Comparison of ENCODE assay signal across 24 cellular contexts in genomic region chr4:155745984-155746383, GRCh38. TPM values are rescaled to one million over a fixed set of nuclear protein-coding genes. Genes with fewer than 3 reads are reported as not detected.
DNase-seq lines count a peak whose midpoint lies in the region; ATAC-seq, FAIRE-seq and TF ChIP-seq lines count a peak whose summit lies in the region.
"Had no signal": no experiment of that assay in that cellular context is flagged by ENCODE, and none has a peak within 500 bp of the region (broad histone marks: within the 10 kb centered on the region; RNA-seq: fewer than 3 reads in every experiment).

No MANE protein-coding gene starts in this region.

- H3K36me3 Mint-ChIP-seq in chondrocyte (ENCODE audit: low read depth): peaks cover 2% of the 10 kb centered on the region
- no peaks in the 10 kb centered on the region for H3K36me3 Mint-ChIP-seq in activated CD8-positive, alpha-beta memory T cell treated with anti-CD3 and anti-CD28 coated beads, Interleukin-2, amount 10 ng/mL, durations not matched to agents 7 days and 5 days
- H3K36me3 Mint-ChIP-seq: activated naive CD8-positive, alpha-beta T cell treated with anti-CD3 and anti-CD28 coated beads, Interleukin-2, amount 10 ng/mL, durations not matched to agents 7 days and 5 days; CD4-positive, CD25-positive, alpha-beta regulatory T cell; IgD-negative memory B cell had no signal

- no peak for DNase-seq in Right ventricle myocardium superior
- DNase-seq in cardiac septum (ENCODE audit: low spot score): no peak
- DNase-seq in chondrocyte (ENCODE audit: low spot score): no peak
- DNase-seq in kidney epithelial cell (ENCODE audit: low read depth): peak; percentile 76
- no peak for DNase-seq in activated CD8-positive, alpha-beta memory T cell treated with anti-CD3 and anti-CD28 coated beads, Interleukin-2, amount 10 ng/mL, durations not matched to agents 7 days and 5 days
- DNase-seq in D721Med (ENCODE audit: insufficient read length, low spot score): no peak
- DNase-seq: 8988T; activated CD4-positive, alpha-beta T cell treated with anti-CD3 and anti-CD28 coated beads, Interleukin-2, amount 10 ng/mL, durations not matched to agents 24 days and 14 days; activated naive CD8-positive, alpha-beta T cell treated with anti-CD3 and anti-CD28 coated beads, Interleukin-2, amount 10 ng/mL, durations not matched to agents 7 days and 5 days; activated T-cell treated with anti-CD3 and anti-CD28 coated beads, Interleukin-2, amount 50 U/mL, for 48 hours; CD4-positive, CD25-positive, alpha-beta regulatory T cell; hypothalamus; left colon; NCI-H1092; NCI-H774; ovary; trophoblast cell had no signal

- no peak overlapping the region for H3K4me3 Mint-ChIP-seq in chondrocyte (ENCODE audit: unreplicated experiment)
- H3K4me3 Mint-ChIP-seq in activated CD8-positive, alpha-beta memory T cell treated with anti-CD3 and anti-CD28 coated beads, Interleukin-2, amount 10 ng/mL, durations not matched to agents 7 days and 5 days: no peak overlapping the region
- H3K4me3 Mint-ChIP-seq: activated CD4-positive, alpha-beta T cell treated with anti-CD3 and anti-CD28 coated beads, Interleukin-2, amount 10 ng/mL, durations not matched to agents 24 days and 14 days; activated naive CD8-positive, alpha-beta T cell treated with anti-CD3 and anti-CD28 coated beads, Interleukin-2, amount 10 ng/mL, durations not matched to agents 7 days and 5 days; CD4-positive, CD25-positive, alpha-beta regulatory T cell; IgD-negative memory B cell had no signal

- no peaks in the 10 kb centered on the region for H3K4me1 Mint-ChIP-seq in chondrocyte (ENCODE audit: low read depth)
- H3K4me1 Mint-ChIP-seq in activated CD8-positive, alpha-beta memory T cell treated with anti-CD3 and anti-CD28 coated beads, Interleukin-2, amount 10 ng/mL, durations not matched to agents 7 days and 5 days: no peaks in the 10 kb centered on the region
- H3K4me1 Mint-ChIP-seq: activated CD4-positive, alpha-beta T cell treated with anti-CD3 and anti-CD28 coated beads, Interleukin-2, amount 10 ng/mL, durations not matched to agents 24 days and 14 days; activated naive CD8-positive, alpha-beta T cell treated with anti-CD3 and anti-CD28 coated beads, Interleukin-2, amount 10 ng/mL, durations not matched to agents 7 days and 5 days; CD4-positive, CD25-positive, alpha-beta regulatory T cell; IgD-negative memory B cell had no signal

- H3K27me3 Mint-ChIP-seq in chondrocyte (ENCODE audit: low read depth): no peaks in the 10 kb centered on the region
- no peaks in the 10 kb centered on the region for H3K27me3 Mint-ChIP-seq in activated CD8-positive, alpha-beta memory T cell treated with anti-CD3 and anti-CD28 coated beads, Interleukin-2, amount 10 ng/mL, durations not matched to agents 7 days and 5 days
- H3K27me3 Mint-ChIP-seq: activated CD4-positive, alpha-beta T cell treated with anti-CD3 and anti-CD28 coated beads, Interleukin-2, amount 10 ng/mL, durations not matched to agents 24 days and 14 days; activated naive CD8-positive, alpha-beta T cell treated with anti-CD3 and anti-CD28 coated beads, Interleukin-2, amount 10 ng/mL, durations not matched to agents 7 days and 5 days; CD4-positive, CD25-positive, alpha-beta regulatory T cell; IgD-negative memory B cell had no signal

- TF ChIP-seq CTCF in chondrocyte (IDR thresholded peaks at IDR 0.05) (no peak), kidney epithelial cell (IDR thresholded peaks at IDR 0.05; ENCODE audit: insufficient read depth, low read length, poor library complexity, severe bottlenecking) (no peak), D721Med (IDR thresholded peaks at IDR 0.05; ENCODE audit: insufficient read depth, missing control alignments) (no peak)

- H3K9me3 Mint-ChIP-seq in chondrocyte (ENCODE audit: low read depth): peaks cover 3% of the 10 kb centered on the region
- H3K9me3 Mint-ChIP-seq in activated CD8-positive, alpha-beta memory T cell treated with anti-CD3 and anti-CD28 coated beads, Interleukin-2, amount 10 ng/mL, durations not matched to agents 7 days and 5 days (ENCODE audit: low read depth): no peaks in the 10 kb centered on the region
- H3K9me3 Mint-ChIP-seq: activated CD4-positive, alpha-beta T cell treated with anti-CD3 and anti-CD28 coated beads, Interleukin-2, amount 10 ng/mL, durations not matched to agents 24 days and 14 days; IgD-negative memory B cell had no signal

- no peaks in the 10 kb centered on the region for H3K27me3 ChIP-seq in kidney epithelial cell (ENCODE audit: control insufficient read depth, insufficient read depth, low read length)
- H3K27me3 ChIP-seq: ovary had no signal

- peak; percentile 61 for ATAC-seq in Right ventricle myocardium superior (ENCODE audit: poor library complexity)
- ATAC-seq in HG02571 (IDR thresholded peaks at IDR 0.05; ENCODE audit: unreplicated experiment): no peak
- ATAC-seq in activated CD8-positive, alpha-beta memory T cell treated with anti-CD3 and anti-CD28 coated beads, Interleukin-2, amount 10 ng/mL, durations not matched to agents 7 days and 5 days: no peak
- no peak for ATAC-seq in GM21723 (IDR thresholded peaks at IDR 0.05; ENCODE audit: unreplicated experiment)
- ATAC-seq: left colon, Panc1, SK-N-SH treated with all-trans-retinoic acid at 6 μM for 48 hours had no signal

- FAIRE-seq in D721Med (lab: Jason Lieb, UNC): no peak
- FAIRE-seq: colon had no signal

- H3K27ac Mint-ChIP-seq in chondrocyte (ENCODE audit: unreplicated experiment): peak overlapping the region; percentile 62
- H3K27ac Mint-ChIP-seq in activated CD8-positive, alpha-beta memory T cell treated with anti-CD3 and anti-CD28 coated beads, Interleukin-2, amount 10 ng/mL, durations not matched to agents 7 days and 5 days: no peak overlapping the region
- H3K27ac Mint-ChIP-seq: activated CD4-positive, alpha-beta T cell treated with anti-CD3 and anti-CD28 coated beads, Interleukin-2, amount 10 ng/mL, durations not matched to agents 24 days and 14 days; activated naive CD8-positive, alpha-beta T cell treated with anti-CD3 and anti-CD28 coated beads, Interleukin-2, amount 10 ng/mL, durations not matched to agents 7 days and 5 days; CD4-positive, CD25-positive, alpha-beta regulatory T cell; IgD-negative memory B cell had no signal

- intact Hi-C loops in Right ventricle myocardium superior (cut with DNase I) (no loop called here), cardiac septum (cut with DNase I) (no loop called here)

- CTCF ChIA-PET in activated CD8-positive, alpha-beta memory T cell treated with anti-CD3 and anti-CD28 coated beads, Interleukin-2, amount 10 ng/mL, durations not matched to agents 7 days and 5 days (lab: Charles Lee): no interaction called here

- H3K4me3 ChIP-seq in kidney epithelial cell (ENCODE audit: low read depth, low read length): no peak overlapping the region
- H3K4me3 ChIP-seq: ovary, smooth muscle cell had no signal

- H3K36me3 ChIP-seq in kidney epithelial cell (ENCODE audit: control insufficient read depth, insufficient read depth, low read length): no peaks in the 10 kb centered on the region
- H3K36me3 ChIP-seq: ovary had no signal

RNA-seq across cellular contexts. Expression of gene GUCY1B1, which starts 12.8 kb away (rescaled TPM):
- 25.1 TPM for total RNA-seq in Right ventricle myocardium superior
- 17.0 TPM for total RNA-seq in cardiac septum
- total RNA-seq in chondrocyte: 13.7 to 21.5 TPM (median 20.5 TPM) in 3 replicates
- 1.7 and 2.8 TPM in 2 replicates for total RNA-seq in kidney epithelial cell
- total RNA-seq in activated CD8-positive, alpha-beta memory T cell treated with anti-CD3 and anti-CD28 coated beads, Interleukin-2, amount 10 ng/mL, durations not matched to agents 7 days and 5 days: 1 to 10 TPM in 1 of 2 experiments, under 1 TPM in 1; 0.09 to 1.5 TPM
- total RNA-seq: activated naive CD8-positive, alpha-beta T cell treated with anti-CD3 and anti-CD28 coated beads, Interleukin-2, amount 10 ng/mL, durations not matched to agents 7 days and 5 days had no signal
